ENCODE assay signal across 10 cellular contexts in genomic region chr10:132364594-132364970, GRCh38. TPM values are rescaled to one million over a fixed set of nuclear protein-coding genes. Genes with fewer than 3 reads are reported as not detected.
DNase-seq lines count a peak whose midpoint lies in the region; ATAC-seq and TF ChIP-seq lines count a peak whose summit lies in the region.
"Had no signal": no experiment of that assay in that cellular context is flagged by ENCODE, and none has a peak within 500 bp of the region (broad histone marks: within the 10 kb centered on the region; RNA-seq: fewer than 3 reads in every experiment).

No MANE protein-coding gene starts in this region.

- H3K27ac ChIP-seq in CD4-positive, alpha-beta memory T cell (ENCODE audit: low read depth, low read length): no peak overlapping the region
- no peak overlapping the region for H3K27ac ChIP-seq in foreskin keratinocyte
- H3K27ac ChIP-seq: gastrocnemius medialis had no signal

- H3K4me3 Mint-ChIP-seq in CD4-positive, alpha-beta memory T cell: no peak overlapping the region

- no peak for DNase-seq in CD4-positive, alpha-beta memory T cell
- DNase-seq in activated CD4-positive, alpha-beta T cell treated with anti-CD3 and anti-CD28 coated beads, Interleukin-2, amount 50 U/mL, for 48 hours: peak; percentile 90 to 91
- no peak for DNase-seq in foreskin keratinocyte
- DNase-seq in stimulated activated CD4-positive, alpha-beta T cell treated with anti-CD3 and anti-CD28 coated beads, Interleukin-15, amount 100 ng/mL, for 48 hours (ENCODE audit: low read depth in 2 of 2): peak; percentile 40 to 74
- no peak for DNase-seq in NCI-H526 treated with DMSO at 0.1 percent for 48 hours (lab: John Stamatoyannopoulos, UW)
- no peak for DNase-seq in Kasumi-1 (lab: John Stamatoyannopoulos, UW)
- DNase-seq in NOMO-1 treated with DMSO at 0.1 percent for 48 hours (lab: John Stamatoyannopoulos, UW; ENCODE audit: unreplicated experiment): no peak
- DNase-seq: gastrocnemius medialis, NCI-H510A treated with DMSO at 0.1 percent for 48 hours had no signal

- H3K4me1 Mint-ChIP-seq in CD4-positive, alpha-beta memory T cell: peaks cover 0 to 2% (median 0%) of the 10 kb centered on the region in 4 donors

- peak overlapping the region in 4 of 7 donors; percentile 5 to 30 (median 10) for H3K27ac Mint-ChIP-seq in CD4-positive, alpha-beta memory T cell

- H3K36me3 Mint-ChIP-seq in CD4-positive, alpha-beta memory T cell: peaks cover 2 to 15% of the 10 kb centered on the region in 2 donors

- H3K9me3 ChIP-seq in CD4-positive, alpha-beta memory T cell (ENCODE audit: control insufficient read depth in 1 of 2, low read length in 2 of 2): no peaks in the 10 kb centered on the region
- H3K9me3 ChIP-seq: gastrocnemius medialis had no signal

- peaks cover 0 to 2% (median 0%) of the 10 kb centered on the region in 8 donors for H3K9me3 Mint-ChIP-seq in CD4-positive, alpha-beta memory T cell

- ATAC-seq in foreskin keratinocyte: peak; percentile 38
- ATAC-seq in GM18502 (IDR thresholded peaks at IDR 0.05; ENCODE audit: poor library complexity, unreplicated experiment): no peak
- ATAC-seq: gastrocnemius medialis had no signal

- no peak overlapping the region for H3K4me3 ChIP-seq in CD4-positive, alpha-beta memory T cell (ENCODE audit: low read length in 2 of 2)
- H3K4me3 ChIP-seq: gastrocnemius medialis had no signal

- no peaks in the 10 kb centered on the region for H3K4me1 ChIP-seq in CD4-positive, alpha-beta memory T cell (ENCODE audit: insufficient read depth, low read length)
- no peaks in the 10 kb centered on the region for H3K4me1 ChIP-seq in foreskin keratinocyte
- H3K4me1 ChIP-seq: gastrocnemius medialis had no signal

- TF ChIP-seq CTCF in foreskin keratinocyte (conservative IDR thresholded peaks at IDR 0.05): no peak

- H3K36me3 ChIP-seq in CD4-positive, alpha-beta memory T cell (ENCODE audit: insufficient read depth, low read length): no peaks in the 10 kb centered on the region
- H3K36me3 ChIP-seq: gastrocnemius medialis had no signal

- intact Hi-C loops in CD4-positive, alpha-beta memory T cell (cut with micrococcal nuclease): no loop called here

- H3K27me3 ChIP-seq in CD4-positive, alpha-beta memory T cell (ENCODE audit: insufficient read depth, low read length): no peaks in the 10 kb centered on the region
- no peaks in the 10 kb centered on the region for H3K27me3 ChIP-seq in foreskin keratinocyte
- H3K27me3 ChIP-seq: gastrocnemius medialis had no signal

- H3K27me3 Mint-ChIP-seq in CD4-positive, alpha-beta memory T cell: no peaks in the 10 kb centered on the region

- POLR2A ChIA-PET in CD4-positive, alpha-beta memory T cell (lab: Charles Lee; ENCODE audit: partially characterized antibody): no interaction called here

- CTCF ChIA-PET in CD4-positive, alpha-beta memory T cell (lab: Charles Lee; ENCODE audit: partially characterized antibody): no interaction called here

RNA-seq across cellular contexts. Expression of gene PWWP2B, which starts 32.4 kb away (rescaled TPM):
- total RNA-seq in CD4-positive, alpha-beta memory T cell: 1 to 10 TPM; 9.4 to 9.9 TPM
- 1 to 10 TPM in 1 of 2 donors, under 1 TPM in 1; 0.92 to 3.2 TPM for polyA plus RNA-seq in CD4-positive, alpha-beta memory T cell
- 10.5 and 12.5 TPM in 2 replicates for total RNA-seq in foreskin keratinocyte
- 11.0 and 14.0 TPM in 2 replicates for polyA plus RNA-seq in foreskin keratinocyte

RNA-seq across cellular contexts. Expression of gene LRRC27, which starts 32.6 kb away (rescaled TPM):
- total RNA-seq in CD4-positive, alpha-beta memory T cell: 1 to 10 TPM; 3.7 to 3.8 TPM
- 1 to 10 TPM in 1 of 2 donors, under 1 TPM in 1; 0.90 to 2.3 TPM for polyA plus RNA-seq in CD4-positive, alpha-beta memory T cell
- 4.4 and 4.6 TPM in 2 replicates for total RNA-seq in foreskin keratinocyte
- 3.6 and 4.0 TPM in 2 replicates for polyA plus RNA-seq in foreskin keratinocyte

RNA-seq across cellular contexts. Expression of gene STK32C, which starts 56.8 kb away (rescaled TPM):
- total RNA-seq in CD4-positive, alpha-beta memory T cell: 10 to 100 TPM; 12.8 to 14.7 TPM
- 1 to 10 TPM; 7.5 to 8.5 TPM for polyA plus RNA-seq in CD4-positive, alpha-beta memory T cell
- 5.5 and 6.3 TPM in 2 replicates for total RNA-seq in foreskin keratinocyte
- polyA plus RNA-seq in foreskin keratinocyte: 7.6 and 7.8 TPM in 2 replicates

Comparison
In these comparisons a context has a peak if more than half of its experiments do, and no peak if none do; other contexts are left out.
1. DNase-seq: peak in activated CD4-positive, alpha-beta T cell treated with anti-CD3 and anti-CD28 coated beads, Interleukin-2, amount 50 U/mL, for 48 hours (2 of 2) and stimulated activated CD4-positive, alpha-beta T cell treated with anti-CD3 and anti-CD28 coated beads, Interleukin-15, amount 100 ng/mL, for 48 hours (2 of 2); none in CD4-positive, alpha-beta memory T cell (0 of 5), foreskin keratinocyte (0 of 2), NCI-H526 treated with DMSO at 0.1 percent for 48 hours (single experiment), Kasumi-1 (0 of 2) and NOMO-1 treated with DMSO at 0.1 percent for 48 hours (single experiment).